10 cellular contexts compared by ENCODE assay signal in the genomic region with DNA sequence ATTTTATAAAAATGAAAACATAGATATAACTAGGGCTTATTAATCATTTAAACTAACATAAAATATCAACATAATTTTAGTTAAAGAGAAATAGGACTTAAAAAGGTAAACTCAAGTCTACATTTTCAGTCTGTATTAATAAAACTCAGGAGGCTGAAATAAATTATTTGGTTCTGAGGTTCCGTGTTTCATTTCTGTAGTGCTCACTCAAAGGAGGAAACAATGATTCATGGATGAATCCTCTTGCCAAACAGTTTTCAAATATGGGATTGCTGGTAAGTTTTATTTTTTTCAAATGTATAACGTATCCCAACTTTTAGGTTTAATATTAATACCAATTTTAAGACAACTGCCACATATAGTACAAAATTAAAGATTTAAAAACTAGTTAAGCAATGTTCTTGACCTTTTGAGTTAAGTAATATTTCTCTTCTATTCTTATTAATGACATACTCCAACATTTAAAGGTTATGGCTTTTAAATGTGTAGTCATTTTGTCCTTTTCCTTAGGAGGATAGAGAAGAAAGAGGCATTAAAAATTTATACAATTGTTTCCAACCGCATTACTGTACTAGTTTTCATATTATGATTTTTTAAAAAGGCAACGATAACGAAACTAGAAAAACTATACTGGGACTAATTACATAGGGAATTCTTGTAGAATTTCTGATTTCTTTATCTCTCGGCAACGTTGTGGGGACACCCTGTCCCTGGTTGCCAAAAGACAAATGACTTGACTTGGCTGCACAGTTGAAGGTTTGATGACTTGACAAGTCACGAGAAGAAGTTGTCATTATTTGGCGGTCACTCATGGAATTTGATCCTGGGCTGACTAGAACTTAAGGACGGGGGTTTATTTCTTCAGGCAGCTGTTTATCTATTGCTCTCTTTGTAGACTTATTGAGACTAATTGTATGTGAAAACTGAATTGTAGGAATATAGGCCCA.
DNase-seq lines count a peak whose midpoint lies in the region; ATAC-seq and TF ChIP-seq lines count a peak whose summit lies in the region.
"Had no signal": no experiment of that assay in that cellular context is flagged by ENCODE, and none has a peak within 500 bp of the region (broad histone marks: within the 10 kb centered on the region; RNA-seq: fewer than 3 reads in every experiment).

No MANE protein-coding gene starts in this region.

- intact Hi-C loops in left colon (cut with DNase I, micrococcal nuclease): no loop called here

- POLR2A ChIA-PET in activated CD8-positive, alpha-beta T cell treated with anti-CD3 and anti-CD28 coated beads, Interleukin-2, amount 10 ng/mL, durations not matched to agents 7 days and 5 days (lab: Charles Lee): interaction anchor here (1.0 to 1.5 kb wide), 2 partner anchors 221 to 233 kb away, joined by 3 to 4 read pairs; no protein-coding TSS in a partner anchor

- in situ Hi-C loops in GM23248 (cut with MboI): no loop called here

- TF ChIP-seq EP300 in gastroesophageal sphincter (IDR thresholded peaks at IDR 0.05): no peak

- CTCF ChIA-PET in activated CD8-positive, alpha-beta T cell treated with anti-CD3 and anti-CD28 coated beads, Interleukin-2, amount 10 ng/mL, durations not matched to agents 7 days and 5 days (lab: Charles Lee): interaction anchor here (0.6 to 1.4 kb wide), 5 partner anchors 13 to 253 kb away, joined by 3 to 7 read pairs (median 3); no protein-coding TSS in a partner anchor

- H3K9ac ChIP-seq in GM23248: peak overlapping the region; percentile 90

- ATAC-seq in activated CD8-positive, alpha-beta T cell treated with anti-CD3 and anti-CD28 coated beads, Interleukin-2, amount 10 ng/mL, durations not matched to agents 7 days and 5 days: no peak
- ATAC-seq in gastroesophageal sphincter: peak; percentile 55
- no peak for ATAC-seq in left colon

- DNase-seq in GM23248 (peak; percentile 84), left colon (no peak), NCI-H524 treated with DMSO at 0.1 percent for 48 hours (lab: John Stamatoyannopoulos, UW) (no peak)
- DNase-seq in activated CD8-positive, alpha-beta T cell treated with anti-CD3 and anti-CD28 coated beads, Interleukin-2, amount 10 ng/mL, durations not matched to agents 7 days and 5 days: no peak
- DNase-seq in effector CD4-positive, alpha-beta T cell: no peak
- no peak for DNase-seq in stimulated activated CD4-positive, alpha-beta T cell treated with anti-CD3 and anti-CD28 coated beads, Interleukin-12 subunit alpha, Interleukin-12 subunit beta, amount 100 ng/mL, for 4 hours
- DNase-seq: effector CD8-positive, alpha-beta T cell; NCI-H2227 treated with DMSO at 0.1 percent for 48 hours had no signal

- no peaks in the 10 kb centered on the region for H3K9me3 Mint-ChIP-seq in activated CD8-positive, alpha-beta T cell treated with anti-CD3 and anti-CD28 coated beads, Interleukin-2, amount 10 ng/mL, durations not matched to agents 7 days and 5 days (ENCODE audit: insufficient read depth)

- H4K20me1 ChIP-seq in GM23248 (ENCODE audit: insufficient read depth): no peaks in the 10 kb centered on the region

- peak overlapping the region; percentile 64 for H2AFZ ChIP-seq in GM23248

- H3K9me2 ChIP-seq in GM23248 (ENCODE audit: insufficient read depth): no peaks in the 10 kb centered on the region

- peaks cover 21% of the 10 kb centered on the region for H3F3A ChIP-seq in GM23248 (ENCODE audit: insufficient read depth)

- H3K9me3 ChIP-seq in GM23248 (ENCODE audit: low read depth): no peaks in the 10 kb centered on the region
- no peaks in the 10 kb centered on the region for H3K9me3 ChIP-seq in gastroesophageal sphincter

- peak overlapping the region; percentile 69 for H3K4me3 Mint-ChIP-seq in activated CD8-positive, alpha-beta T cell treated with anti-CD3 and anti-CD28 coated beads, Interleukin-2, amount 10 ng/mL, durations not matched to agents 7 days and 5 days

- H3K4me3 ChIP-seq in GM23248 (peak overlapping the region; percentile 81), gastroesophageal sphincter (peak overlapping the region; percentile 46 to 50), skin epidermis (peak overlapping the region in 6 of 7 experiments; percentile 4 to 35 (median 10))

- no peak for TF ChIP-seq POLR2A in gastroesophageal sphincter (IDR thresholded peaks at IDR 0.05)

- H3K4me1 ChIP-seq in GM23248 (ENCODE audit: insufficient read depth): peaks cover 10% of the 10 kb centered on the region
- H3K4me1 ChIP-seq in gastroesophageal sphincter: peaks cover 0 to 51% (median 10%) of the 10 kb centered on the region in 3 donors

- no peak for TF ChIP-seq CTCF in gastroesophageal sphincter (IDR thresholded peaks at IDR 0.05)

- 2 to 5% methylated on average over 10 of the region's 10 CpGs for WGBS in GM23248 (ENCODE audit: low coverage in 1 of 2, low lambda C conversion rate in 2 of 2, missing lambda C conversion rate in 2 of 2), 2 experiments
- 16 to 21% methylated on average over 10 of the region's 10 CpGs for WGBS in gastroesophageal sphincter (ENCODE audit: low coverage in 1 of 2), 2 donors

- H3K79me2 ChIP-seq in GM23248 (ENCODE audit: insufficient read depth): peaks cover 26% of the 10 kb centered on the region

- peaks cover 33% of the 10 kb centered on the region for H3K36me3 ChIP-seq in GM23248 (ENCODE audit: low read depth)
- H3K36me3 ChIP-seq in gastroesophageal sphincter: peaks cover 0 to 64% of the 10 kb centered on the region in 2 donors

- peak overlapping the region; percentile 98 for H3K27ac ChIP-seq in GM23248
- H3K27ac ChIP-seq in gastroesophageal sphincter: peak overlapping the region; percentile 85 to 97 (median 88)
- H3K27ac ChIP-seq in skin epidermis: peak overlapping the region in 19 of 21 experiments; percentile 6 to 91 (median 74)

- H3K27me3 ChIP-seq in GM23248 (replicated peaks; ENCODE audit: insufficient read depth) (no peaks in the 10 kb centered on the region), gastroesophageal sphincter (no peaks in the 10 kb centered on the region)

- H3K36me3 Mint-ChIP-seq in activated CD8-positive, alpha-beta T cell treated with anti-CD3 and anti-CD28 coated beads, Interleukin-2, amount 10 ng/mL, durations not matched to agents 7 days and 5 days (ENCODE audit: low read depth): peaks cover 67% of the 10 kb centered on the region

- peak overlapping the region; percentile 96 for H3K27ac Mint-ChIP-seq in activated CD8-positive, alpha-beta T cell treated with anti-CD3 and anti-CD28 coated beads, Interleukin-2, amount 10 ng/mL, durations not matched to agents 7 days and 5 days

- peaks cover 42% of the 10 kb centered on the region for H3K4me1 Mint-ChIP-seq in activated CD8-positive, alpha-beta T cell treated with anti-CD3 and anti-CD28 coated beads, Interleukin-2, amount 10 ng/mL, durations not matched to agents 7 days and 5 days (ENCODE audit: low read depth)

- H3K27me3 Mint-ChIP-seq in activated CD8-positive, alpha-beta T cell treated with anti-CD3 and anti-CD28 coated beads, Interleukin-2, amount 10 ng/mL, durations not matched to agents 7 days and 5 days (ENCODE audit: low read depth): no peaks in the 10 kb centered on the region

- H3K4me2 ChIP-seq in GM23248 (ENCODE audit: unreplicated experiment): peak overlapping the region; percentile 93

Comparison
In these comparisons a context has a peak if more than half of its experiments do, and no peak if none do; other contexts are left out.
1. H3K4me3 ChIP-seq: peak in every context shown above with its lines; median percentile 81 in GM23248; 48 in gastroesophageal sphincter; 10 in skin epidermis.